ENCODE assay signal across 1 cellular context in genomic region chr5:82356808-82357671, GRCh38.
TF ChIP-seq lines count a peak whose summit lies in the region.

No MANE protein-coding gene starts in this region.

TF ChIP-seq in K562, 482 proteins besides CTCF, POLR2A, EP300 and RAD21 (continued from another document and continues in another):
- TF ChIP-seq THAP7 (CRISPR knock-in tag; IDR thresholded peaks at IDR 0.05) (no peak), LEF1 (IDR thresholded peaks at IDR 0.05) (peak; percentile 97), GTF2B (IDR thresholded peaks at IDR 0.05; ENCODE audit: extremely low read depth, insufficient read length) (no peak), BCOR (IDR thresholded peaks at IDR 0.05) (peak; percentile 99), ZNF395 (CRISPR knock-in tag; IDR thresholded peaks at IDR 0.05) (peak; percentile 68; the same call in 1 of the 2 replicates), ZFP91 (CRISPR knock-in tag; IDR thresholded peaks at IDR 0.05) (no peak), TAF9B (IDR thresholded peaks at IDR 0.05; ENCODE audit: partially characterized antibody) (peak; percentile 45), ETV6 (IDR thresholded peaks at IDR 0.05; ENCODE audit: borderline replicate concordance in 1 of 2, low read depth in 2 of 2, low read length in 1 of 2) (peak in 1 of 2 experiments; percentile 84; a peak in 3 of 4 replicates), ETV6 (CRISPR knock-in tag; IDR thresholded peaks at IDR 0.05; ENCODE audit: borderline replicate concordance) (0 out of 2 replicates have a peak, but pooled peaks have one; percentile 75), PHF21A (IDR thresholded peaks at IDR 0.05; ENCODE audit: borderline replicate concordance, low read depth) (peak; percentile 79; the same call in 1 of the 2 replicates), BCLAF1 (IDR thresholded peaks at IDR 0.05; ENCODE audit: borderline replicate concordance in 1 of 2, control insufficient read depth in 1 of 2, low read depth in 2 of 2, low read length in 1 of 2) (no peak), E2F5 (CRISPR knock-in tag; IDR thresholded peaks at IDR 0.05) (0 out of 2 replicates have a peak, but pooled peaks have one; percentile 18), ZNF511 (CRISPR knock-in tag; IDR thresholded peaks at IDR 0.05) (peak; percentile 67; the same call in 1 of the 2 replicates), POLR2B (IDR thresholded peaks at IDR 0.05; ENCODE audit: low read depth, partially characterized antibody) (peak; percentile 56), CBFA2T3 (IDR thresholded peaks at IDR 0.05) (peak; percentile 89), ZBTB40 (IDR thresholded peaks at IDR 0.05) (peak; percentile 70), ZBTB40 (CRISPR knock-in tag; IDR thresholded peaks at IDR 0.05) (no peak), CEBPZ (IDR thresholded peaks at IDR 0.05; ENCODE audit: borderline replicate concordance, low read depth, low read length) (no peak), PHF20 (IDR thresholded peaks at IDR 0.05; ENCODE audit: partially characterized antibody) (peak; percentile 74), U2AF2 (optimal IDR thresholded peaks at IDR 0.05; ENCODE audit: low read depth, low read length) (no peak), NFXL1 (CRISPR knock-in tag; IDR thresholded peaks at IDR 0.05) (no peak), GABPB2 (CRISPR knock-in tag; conservative IDR thresholded peaks at IDR 0.05) (no peak), MTA1 (IDR thresholded peaks at IDR 0.05; ENCODE audit: borderline replicate concordance) (0 out of 2 replicates have a peak, but pooled peaks have one; percentile 32), ATF3 (IDR thresholded peaks at IDR 0.05) (peak; percentile 76), ATF3 (CRISPR knock-in tag; conservative IDR thresholded peaks at IDR 0.05) (0 out of 2 replicates have a peak, but pooled peaks have one; percentile 72)
